Comparison of ENCODE assay signal across 8 cellular contexts in genomic region chr5:16690243-16690839, GRCh38.
DNase-seq lines count a peak whose midpoint lies in the region; ATAC-seq and TF ChIP-seq lines count a peak whose summit lies in the region.

No MANE protein-coding gene starts in this region.

- H4K8ac ChIP-seq in neuronal stem cell (ENCODE audit: low read depth, low read length), result no peak overlapping the region

- TF ChIP-seq CTCF in RWPE1 (conservative IDR thresholded peaks at IDR 0.05; ENCODE audit: low read depth) (peak; percentile 73), epithelial cell of esophagus (IDR thresholded peaks at IDR 0.05; ENCODE audit: insufficient read depth, low read depth, low read length, missing control alignments) (peak; percentile 73)

- H3K18ac ChIP-seq in neuronal stem cell (ENCODE audit: low read length), result no peak overlapping the region

- no peak overlapping the region for H3K27ac ChIP-seq in RWPE1
- no peak overlapping the region for H3K27ac ChIP-seq in neuronal stem cell (replicated peaks; ENCODE audit: low read length)

- peak; percentile 36 for DNase-seq in Daoy (ENCODE audit: low read depth)
- peak; percentile 21 for DNase-seq in HK-2 (ENCODE audit: unreplicated experiment)
- DNase-seq in RWPE1 (ENCODE audit: low spot score), result peak; percentile 72
- DNase-seq in epithelial cell of esophagus (ENCODE audit: low read depth), result peak; percentile 60
- DNase-seq in neuronal stem cell (ENCODE audit: low spot score), result peak; percentile 67
- DNase-seq in stimulated activated naive CD4-positive, alpha-beta T cell treated with Interleukin-2 at 50 U/mL for 16 hours (lab: John Stamatoyannopoulos, UW), result no peak
- no peak for DNase-seq in natural killer cell treated with Interleukin-12 subunit alpha and Interleukin-12 subunit beta and Interleukin-15 and Interleukin-18, amount 100 ng/mL, for 72 hours (ENCODE audit: low spot score)

- no peak overlapping the region for H3K14ac ChIP-seq in neuronal stem cell (ENCODE audit: low read length)

- H2AK5ac ChIP-seq in neuronal stem cell (ENCODE audit: low read depth, low read length), result no peak overlapping the region

- H3K4ac ChIP-seq in neuronal stem cell (ENCODE audit: low read length), result no peak overlapping the region

- CTCF ChIA-PET in RWPE1 (lab: Yijun Ruan, JAX), result interaction anchor here (0.6 to 1.7 kb wide), 10 partner anchors 12 to 627 kb away, joined by 3 to 8 read pairs (median 5); no protein-coding TSS in a partner anchor

- H3K9ac ChIP-seq in neuronal stem cell (ENCODE audit: low read depth, low read length, poor library complexity), result no peak overlapping the region

- no peak overlapping the region for H2AFZ ChIP-seq in neuronal stem cell (ENCODE audit: low read length)

- H3K9me3 ChIP-seq in neuronal stem cell (replicated peaks in 1 of 2; ENCODE audit: control insufficient read depth in 2 of 2, insufficient read depth in 1 of 2, low read depth in 1 of 2, low read length in 2 of 2), result peaks cover 0 to 1% of the 10 kb centered on the region in 2 donors

- no peaks in the 10 kb centered on the region for H3K36me3 Mint-ChIP-seq in natural killer cell treated with Interleukin-12 subunit alpha and Interleukin-12 subunit beta and Interleukin-15 and Interleukin-18, amount 100 ng/mL, for 72 hours

- no peak overlapping the region for H3K4me2 ChIP-seq in neuronal stem cell (ENCODE audit: insufficient read depth, low read length, poor library complexity, severe bottlenecking)

- H3K23ac ChIP-seq in neuronal stem cell (ENCODE audit: low read depth, low read length, poor library complexity), result no peak overlapping the region

- no peak overlapping the region for H2BK120ac ChIP-seq in neuronal stem cell (ENCODE audit: low read depth, low read length)

- POLR2A ChIA-PET in RWPE1 (lab: Yijun Ruan, JAX; ENCODE audit: low non-redundant PET), result no interaction called here

- H3K27me3 Mint-ChIP-seq in natural killer cell treated with Interleukin-12 subunit alpha and Interleukin-12 subunit beta and Interleukin-15 and Interleukin-18, amount 100 ng/mL, for 72 hours, result peaks cover 0 to 3% of the 10 kb centered on the region in 2 donors

- H3K79me1 ChIP-seq in neuronal stem cell (ENCODE audit: low read depth, low read length), result peaks cover 4% of the 10 kb centered on the region

- H2BK12ac ChIP-seq in neuronal stem cell (ENCODE audit: low read length), result no peak overlapping the region

- no peak overlapping the region for H4K91ac ChIP-seq in neuronal stem cell (ENCODE audit: low read depth, low read length, poor library complexity)

- H3K9me3 Mint-ChIP-seq in natural killer cell treated with Interleukin-12 subunit alpha and Interleukin-12 subunit beta and Interleukin-15 and Interleukin-18, amount 100 ng/mL, for 72 hours, result no peaks in the 10 kb centered on the region

- H3K36me3 ChIP-seq in neuronal stem cell (replicated peaks in 1 of 2; ENCODE audit: control insufficient read depth in 2 of 2, insufficient read depth in 2 of 2, low read length in 2 of 2), result peaks cover 43 to 94% of the 10 kb centered on the region in 2 donors

- H2BK5ac ChIP-seq in neuronal stem cell (ENCODE audit: low read length), result no peak overlapping the region

- no CpG with 5 or more reads among the region's 7 CpGs for WGBS in neuronal stem cell (ENCODE audit: extremely low coverage in 2 of 2, insufficient read length in 2 of 2, insufficient replicate concordance in 1 of 2), 2 donors

- H3K4me1 Mint-ChIP-seq in natural killer cell treated with Interleukin-12 subunit alpha and Interleukin-12 subunit beta and Interleukin-15 and Interleukin-18, amount 100 ng/mL, for 72 hours (ENCODE audit: low read depth in 2 of 2), result no peaks in the 10 kb centered on the region

- no peak overlapping the region for H3K27ac Mint-ChIP-seq in natural killer cell treated with Interleukin-12 subunit alpha and Interleukin-12 subunit beta and Interleukin-15 and Interleukin-18, amount 100 ng/mL, for 72 hours

- peak; percentile 89 for ATAC-seq in GM19467 (IDR thresholded peaks at IDR 0.05; ENCODE audit: unreplicated experiment)
- ATAC-seq in natural killer cell treated with Interleukin-12 subunit alpha and Interleukin-12 subunit beta and Interleukin-15 and Interleukin-18, amount 100 ng/mL, for 72 hours, result no peak

- no peak overlapping the region for H3K4me3 Mint-ChIP-seq in natural killer cell treated with Interleukin-12 subunit alpha and Interleukin-12 subunit beta and Interleukin-15 and Interleukin-18, amount 100 ng/mL, for 72 hours

- no peaks in the 10 kb centered on the region for H3K4me1 ChIP-seq in neuronal stem cell (ENCODE audit: control insufficient read depth in 2 of 2, insufficient read depth in 1 of 2, low read depth in 1 of 2, low read length in 2 of 2)

- no peak overlapping the region for H3K4me3 ChIP-seq in epithelial cell of esophagus (ENCODE audit: low read length)
- H3K4me3 ChIP-seq in neuronal stem cell (ENCODE audit: low read length in 2 of 2), result no peak overlapping the region

- H2BK15ac ChIP-seq in neuronal stem cell (ENCODE audit: low read length), result no peak overlapping the region

- H3K27me3 ChIP-seq in neuronal stem cell (ENCODE audit: control insufficient read depth in 3 of 3, insufficient read depth in 3 of 3, low read depth in 1 of 3, low read length in 3 of 3), result no peaks in the 10 kb centered on the region

Comparison
In these comparisons a context has a peak if more than half of its experiments do, and no peak if none do; other contexts are left out.
1. DNase-seq: peak in Daoy (single experiment), HK-2 (single experiment), RWPE1 (single experiment), epithelial cell of esophagus (single experiment) and neuronal stem cell (single experiment); none in stimulated activated naive CD4-positive, alpha-beta T cell treated with Interleukin-2 at 50 U/mL for 16 hours (single experiment) and natural killer cell treated with Interleukin-12 subunit alpha and Interleukin-12 subunit beta and Interleukin-15 and Interleukin-18, amount 100 ng/mL, for 72 hours (single experiment).